ENCODE assay signal across 1 cellular context in genomic region chr9:121240394-121241145, GRCh38.
TF ChIP-seq lines count a peak whose summit lies in the region.

No MANE protein-coding gene starts in this region.

TF ChIP-seq in GM23338, 12 proteins besides CTCF, POLR2A, EP300 and RAD21:
- TF ChIP-seq REST (IDR thresholded peaks at IDR 0.05; ENCODE audit: unreplicated experiment) (no peak), EZH2 (IDR thresholded peaks at IDR 0.05; ENCODE audit: low read depth, unreplicated experiment) (no peak), STAT1 (IDR thresholded peaks at IDR 0.05; ENCODE audit: unreplicated experiment) (no peak), POLR2AphosphoS5 (IDR thresholded peaks at IDR 0.05; ENCODE audit: low read depth) (no peak), JUNB (IDR thresholded peaks at IDR 0.05; ENCODE audit: unreplicated experiment) (no peak), ZNF331 (CRISPR knock-in tag; IDR thresholded peaks at IDR 0.05; ENCODE audit: low read depth) (no peak), NANOG (IDR thresholded peaks at IDR 0.05; ENCODE audit: borderline replicate concordance) (no peak), EZH2phosphoT487 (IDR thresholded peaks at IDR 0.05; ENCODE audit: unreplicated experiment) (no peak), CREB1 (CRISPR knock-in tag; IDR thresholded peaks at IDR 0.05; ENCODE audit: low read depth) (no peak), ZNF462 (CRISPR knock-in tag; IDR thresholded peaks at IDR 0.05) (no peak)
